15 cellular contexts compared by ENCODE assay signal in the genomic region with DNA sequence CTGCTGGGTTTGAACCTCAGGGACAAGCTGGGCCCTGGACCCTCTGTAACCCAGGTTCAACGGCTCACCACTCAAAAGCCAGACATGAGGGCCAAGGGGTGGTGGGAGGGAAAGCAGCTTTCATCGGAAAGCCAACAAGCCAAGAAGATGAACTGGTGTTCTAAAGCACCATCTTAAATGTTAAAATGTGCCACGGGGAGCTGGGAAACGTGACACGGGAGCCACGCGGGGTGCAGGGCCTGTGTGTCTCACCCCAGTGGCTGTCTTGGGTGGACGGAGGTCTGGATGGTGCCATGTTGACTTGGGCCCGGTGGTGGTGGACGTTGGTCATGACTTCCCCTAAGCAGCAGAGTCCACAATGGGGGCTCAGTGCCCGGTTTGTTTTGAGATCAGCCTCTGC.
A peak's percentile ranks its signal among the peaks of the same experiment; 100 is the strongest.
DNase-seq lines count a peak whose midpoint lies in the region; ATAC-seq and TF ChIP-seq lines count a peak whose summit lies in the region.
"Had no signal": no experiment of that assay in that cellular context is flagged by ENCODE, and none has a peak within 500 bp of the region (broad histone marks: within the 10 kb centered on the region; RNA-seq: fewer than 3 reads in every experiment).

No MANE protein-coding gene starts in this region.

- H3K4me1 Mint-ChIP-seq in natural killer cell treated with Interleukin-12 subunit alpha and Interleukin-12 subunit beta and Interleukin-15 and Interleukin-18, amount 100 ng/mL, for 72 hours (ENCODE audit: low read depth in 2 of 2): peaks cover 14 to 18% of the 10 kb centered on the region in 2 donors
- H3K4me1 Mint-ChIP-seq in natural killer cell: peaks cover 15 to 16% of the 10 kb centered on the region in 2 donors
- peaks cover 24% of the 10 kb centered on the region for H3K4me1 Mint-ChIP-seq in dendritic cell treated with granulocyte-macrophage colony-stimulating factor and Interleukin-4, amounts not matched to agents 40 ng/mL and 50 ng/mL, for 4 days (ENCODE audit: low read depth)
- no peaks in the 10 kb centered on the region for H3K4me1 Mint-ChIP-seq in Caco-2 (ENCODE audit: low read depth, unreplicated experiment)

- peaks cover 0 to 15% (median 11%) of the 10 kb centered on the region in 6 donors for H3K4me1 ChIP-seq in spleen
- no peaks in the 10 kb centered on the region for H3K4me1 ChIP-seq in Caco-2

- DNase-seq in natural killer cell treated with Interleukin-12 subunit alpha and Interleukin-12 subunit beta and Interleukin-15 and Interleukin-18, amount 100 ng/mL, for 72 hours (ENCODE audit: low spot score): peak; percentile 59
- no peak for DNase-seq in natural killer cell
- DNase-seq in spleen: peak; percentile 56
- no peak for DNase-seq in Caco-2
- no peak for DNase-seq in activated gamma-delta T cell (lab: John Stamatoyannopoulos, UW)
- DNase-seq: AML-193; Calu3; CD4-positive, CD25-positive, alpha-beta regulatory T cell; DMS 273 treated with DMSO at 0.1 percent for 48 hours had no signal

- ATAC-seq in natural killer cell treated with Interleukin-12 subunit alpha and Interleukin-12 subunit beta and Interleukin-15 and Interleukin-18, amount 100 ng/mL, for 72 hours: no peak
- ATAC-seq in natural killer cell: no peak
- no peak for ATAC-seq in GM21529 (IDR thresholded peaks at IDR 0.05; ENCODE audit: unreplicated experiment)
- ATAC-seq: HCT116 had no signal

- H3K27ac ChIP-seq in spleen: no peak overlapping the region
- H3K27ac ChIP-seq: 22Rv1; BLaER1 treated with 17β-estradiol and CSF1 and Interleukin-3, amounts not matched to agents 10 nM and 100 nM; HL-60 had no signal

- POLR2A ChIA-PET in Caco-2 (lab: Charles Lee): no interaction called here

- CTCF ChIA-PET in Caco-2 (lab: Charles Lee): no interaction called here

- H3K27me3 Mint-ChIP-seq in natural killer cell treated with Interleukin-12 subunit alpha and Interleukin-12 subunit beta and Interleukin-15 and Interleukin-18, amount 100 ng/mL, for 72 hours: no peaks in the 10 kb centered on the region
- H3K27me3 Mint-ChIP-seq in natural killer cell (ENCODE audit: low read depth in 2 of 2) (peaks cover 2 to 4% of the 10 kb centered on the region in 2 donors), Caco-2 (ENCODE audit: insufficient read depth, unreplicated experiment) (peaks cover 36% of the 10 kb centered on the region)
- peaks cover 36% of the 10 kb centered on the region for H3K27me3 Mint-ChIP-seq in dendritic cell treated with granulocyte-macrophage colony-stimulating factor and Interleukin-4, amounts not matched to agents 40 ng/mL and 50 ng/mL, for 4 days

- WGBS in spleen, 5 donors: 84 to 92% (median 86%) methylated on average over 11 of the region's 11 CpGs

- intact Hi-C loops in natural killer cell (cut with micrococcal nuclease) (no loop called here), spleen (cut with DNase I; ENCODE audit: low total_unique reads) (no loop called here), Caco-2 (cut with micrococcal nuclease; ENCODE audit: unreplicated experiment) (no loop called here)
- intact Hi-C loops in dendritic cell treated with granulocyte-macrophage colony-stimulating factor and Interleukin-4, amounts not matched to agents 40 ng/mL and 50 ng/mL, for 4 days (cut with micrococcal nuclease): loop anchor here (5.0 kb wide), 1 partner anchor 214 kb away; a partner anchor contains a TSS

- H3K4me3 Mint-ChIP-seq in natural killer cell treated with Interleukin-12 subunit alpha and Interleukin-12 subunit beta and Interleukin-15 and Interleukin-18, amount 100 ng/mL, for 72 hours: no peak overlapping the region
- H3K4me3 Mint-ChIP-seq in natural killer cell: no peak overlapping the region
- no peak overlapping the region for H3K4me3 Mint-ChIP-seq in dendritic cell treated with granulocyte-macrophage colony-stimulating factor and Interleukin-4, amounts not matched to agents 40 ng/mL and 50 ng/mL, for 4 days
- H3K4me3 Mint-ChIP-seq in Caco-2 (ENCODE audit: unreplicated experiment): no peak overlapping the region
- H3K4me3 Mint-ChIP-seq: CD4-positive, CD25-positive, alpha-beta regulatory T cell had no signal

- H3K4me3 ChIP-seq in spleen (no peak overlapping the region), Caco-2 (ENCODE audit: low read depth, low read length) (no peak overlapping the region)
- H3K4me3 ChIP-seq: BLaER1 treated with 17β-estradiol and CSF1 and Interleukin-3, amounts not matched to agents 10 nM and 100 nM had no signal

- BruUV-seq in Caco-2 (replicated peaks; lab: Mats Ljungman, UMichigan): no TSS peak

- H3K36me3 ChIP-seq in spleen (no peaks in the 10 kb centered on the region), Caco-2 (ENCODE audit: control insufficient read depth, insufficient read depth, low read length) (no peaks in the 10 kb centered on the region)
- H3K36me3 ChIP-seq: BLaER1 treated with 17β-estradiol and CSF1 and Interleukin-3, amounts not matched to agents 10 nM and 100 nM had no signal

- H3K9me3 ChIP-seq in spleen (no peaks in the 10 kb centered on the region), Caco-2 (no peaks in the 10 kb centered on the region)
- H3K9me3 ChIP-seq: BLaER1 treated with 17β-estradiol and CSF1 and Interleukin-3, amounts not matched to agents 10 nM and 100 nM had no signal

- H3K36me3 Mint-ChIP-seq in natural killer cell treated with Interleukin-12 subunit alpha and Interleukin-12 subunit beta and Interleukin-15 and Interleukin-18, amount 100 ng/mL, for 72 hours: no peaks in the 10 kb centered on the region
- H3K36me3 Mint-ChIP-seq in natural killer cell: no peaks in the 10 kb centered on the region
- no peaks in the 10 kb centered on the region for H3K36me3 Mint-ChIP-seq in dendritic cell treated with granulocyte-macrophage colony-stimulating factor and Interleukin-4, amounts not matched to agents 40 ng/mL and 50 ng/mL, for 4 days (ENCODE audit: low read depth)
- no peaks in the 10 kb centered on the region for H3K36me3 Mint-ChIP-seq in Caco-2 (ENCODE audit: insufficient read depth, unreplicated experiment)
- H3K36me3 Mint-ChIP-seq: CD4-positive, CD25-positive, alpha-beta regulatory T cell had no signal

- H3K9me3 Mint-ChIP-seq in natural killer cell treated with Interleukin-12 subunit alpha and Interleukin-12 subunit beta and Interleukin-15 and Interleukin-18, amount 100 ng/mL, for 72 hours: no peaks in the 10 kb centered on the region
- no peaks in the 10 kb centered on the region for H3K9me3 Mint-ChIP-seq in natural killer cell
- H3K9me3 Mint-ChIP-seq in dendritic cell treated with granulocyte-macrophage colony-stimulating factor and Interleukin-4, amounts not matched to agents 40 ng/mL and 50 ng/mL, for 4 days: no peaks in the 10 kb centered on the region
- no peaks in the 10 kb centered on the region for H3K9me3 Mint-ChIP-seq in Caco-2 (ENCODE audit: unreplicated experiment)
- H3K9me3 Mint-ChIP-seq: CD4-positive, CD25-positive, alpha-beta regulatory T cell had no signal

- no peak overlapping the region for H3K27ac Mint-ChIP-seq in natural killer cell treated with Interleukin-12 subunit alpha and Interleukin-12 subunit beta and Interleukin-15 and Interleukin-18, amount 100 ng/mL, for 72 hours
- no peak overlapping the region for H3K27ac Mint-ChIP-seq in natural killer cell
- H3K27ac Mint-ChIP-seq in dendritic cell treated with granulocyte-macrophage colony-stimulating factor and Interleukin-4, amounts not matched to agents 40 ng/mL and 50 ng/mL, for 4 days: peak overlapping the region; percentile 58
- no peak overlapping the region for H3K27ac Mint-ChIP-seq in Caco-2 (ENCODE audit: unreplicated experiment)

- no peak for TF ChIP-seq POLR2A in spleen (IDR thresholded peaks at IDR 0.05)

- no peak for TF ChIP-seq CTCF in natural killer cell (IDR thresholded peaks at IDR 0.05)
- no peak for TF ChIP-seq CTCF in spleen (IDR thresholded peaks at IDR 0.05 in 8 of 11, conservative IDR thresholded peaks at IDR 0.05 in 3 of 11)
- no peak for TF ChIP-seq CTCF in Caco-2 (IDR thresholded peaks at IDR 0.05; ENCODE audit: insufficient read depth in 1 of 2, low read depth in 1 of 2, low read length in 1 of 2, severe bottlenecking in 1 of 2, unreplicated experiment in 1 of 2)

- H3K27me3 ChIP-seq in spleen (replicated peaks in 1 of 7): peaks cover 0 to 45% (median 8%) of the 10 kb centered on the region in 7 donors
- H3K27me3 ChIP-seq in Caco-2 (replicated peaks; ENCODE audit: control insufficient read depth, insufficient read depth, low read length): no peaks in the 10 kb centered on the region

Comparison
In these comparisons a context has a peak if more than half of its experiments do, and no peak if none do; other contexts are left out.
1. DNase-seq: peak in natural killer cell treated with Interleukin-12 subunit alpha and Interleukin-12 subunit beta and Interleukin-15 and Interleukin-18, amount 100 ng/mL, for 72 hours (single experiment) and spleen (single experiment); none in natural killer cell (single experiment), Caco-2 (0 of 2) and activated gamma-delta T cell (single experiment).